In the genomic region with DNA sequence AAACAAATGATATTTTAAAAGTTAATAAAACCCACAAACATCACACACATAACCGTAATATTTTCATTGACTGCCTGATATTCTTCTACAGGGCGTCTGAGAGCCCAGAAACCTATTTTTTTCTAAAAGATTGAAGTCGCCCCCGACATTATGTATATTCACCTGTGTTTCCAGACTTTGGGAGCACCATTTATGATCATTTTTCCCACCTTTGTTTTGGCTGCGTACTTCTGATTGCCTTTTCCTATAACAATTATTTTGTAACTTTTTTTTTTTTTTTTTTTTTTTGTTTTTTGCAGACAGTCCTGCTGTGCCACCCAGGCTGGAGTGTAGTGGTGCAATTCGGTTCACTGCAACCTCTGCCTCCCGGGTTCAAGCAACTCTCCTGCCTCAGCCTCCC, we compare ENCODE assay signal across 8 cellular contexts. TPM values are rescaled to one million over a fixed set of nuclear protein-coding genes. Genes with fewer than 3 reads are reported as not detected.
DNase-seq lines count a peak whose midpoint lies in the region; ATAC-seq and TF ChIP-seq lines count a peak whose summit lies in the region.

No MANE protein-coding gene starts in this region.

- no peak for TF ChIP-seq CTCF in foreskin fibroblast (IDR thresholded peaks at IDR 0.05; ENCODE audit: low read depth, low read length)

- no peaks in the 10 kb centered on the region for H3K9me3 ChIP-seq in skeletal muscle tissue (ENCODE audit: control insufficient read depth in 3 of 3, low read length in 3 of 3)

- POLR2A ChIA-PET in T-cell (lab: Charles Lee), result no interaction called here

- CTCF ChIA-PET in T-cell (lab: Charles Lee), result no interaction called here

- H3K9ac ChIP-seq in skeletal muscle tissue (ENCODE audit: low read depth in 1 of 3, low read length in 3 of 3), result peak overlapping the region; percentile 74 to 95 (median 92)

- H3K36me3 ChIP-seq in H7 (replicated peaks; ENCODE audit: control insufficient read depth, insufficient read depth, low read length), result no peaks in the 10 kb centered on the region
- no peaks in the 10 kb centered on the region for H3K36me3 ChIP-seq in skeletal muscle tissue (ENCODE audit: control insufficient read depth in 3 of 3, insufficient read depth in 3 of 3, low read length in 3 of 3)

- no peak for DNase-seq in H7
- DNase-seq in T-cell, result no peak
- no peak for DNase-seq in foreskin fibroblast
- no peak for DNase-seq in GM19240 (ENCODE audit: insufficient read length, low spot score)

- no peak for ATAC-seq in T-cell (replicated peaks in 1 of 4)
- no peak for ATAC-seq in GM18907 (IDR thresholded peaks at IDR 0.05; ENCODE audit: unreplicated experiment)
- no peak for ATAC-seq in HG02973 (IDR thresholded peaks at IDR 0.05; ENCODE audit: unreplicated experiment)
- no peak for ATAC-seq in GM18502 (IDR thresholded peaks at IDR 0.05; ENCODE audit: poor library complexity, unreplicated experiment)

- H3K4me3 ChIP-seq in H7 (ENCODE audit: insufficient read depth, low read depth, low read length) (peak overlapping the region; percentile 97), foreskin fibroblast (ENCODE audit: low read depth in 1 of 2, low read length in 2 of 2) (peak overlapping the region; percentile 94 to 100), skeletal muscle tissue (ENCODE audit: low read length in 3 of 3) (peak overlapping the region; percentile 79 to 94 (median 84))

- peak overlapping the region in 1 of 2 donors; percentile 87 for H3K27ac Mint-ChIP-seq in T-cell

- H3K36me3 Mint-ChIP-seq in T-cell, result peaks cover 7% of the 10 kb centered on the region

- no peaks in the 10 kb centered on the region for H3K9me3 Mint-ChIP-seq in T-cell

- H3K4me1 ChIP-seq in skeletal muscle tissue (ENCODE audit: control insufficient read depth in 3 of 3, insufficient read depth in 3 of 3, low read length in 3 of 3), result peaks cover 13 to 20% (median 18%) of the 10 kb centered on the region in 3 donors

- peak overlapping the region; percentile 87 to 94 (median 92) for H3K4me3 Mint-ChIP-seq in T-cell

- H3K27me3 Mint-ChIP-seq in T-cell, result no peaks in the 10 kb centered on the region

- H3K27ac ChIP-seq in skeletal muscle tissue (ENCODE audit: low read depth, low read length), result peak overlapping the region; percentile 80

- H3K27me3 ChIP-seq in H7 (ENCODE audit: control insufficient read depth, insufficient read depth, low read length), result no peaks in the 10 kb centered on the region
- no peaks in the 10 kb centered on the region for H3K27me3 ChIP-seq in skeletal muscle tissue (ENCODE audit: control insufficient read depth in 3 of 3, insufficient read depth in 3 of 3, low read length in 3 of 3)

- H3K4me1 Mint-ChIP-seq in T-cell, result peaks cover 28 to 37% (median 30%) of the 10 kb centered on the region in 3 donors

RNA-seq across cellular contexts. Expression of a gene that starts 0.8 kb away (rescaled TPM):
- total RNA-seq in H7 (2014; rRNA removed; shearing (Covaris generic)), result 43.7 and 57.6 TPM in 2 replicates
- total RNA-seq in T-cell (10 to 100 TPM; 21.7 to 26.2 (median 22.5) TPM), skeletal muscle tissue (41.2 TPM)

RNA-seq across cellular contexts. Expression of a gene that starts 36.1 kb away (rescaled TPM):
- total RNA-seq in H7 (2014; rRNA removed; shearing (Covaris generic)), result 27.5 and 61.1 TPM in 2 replicates
- under 1 TPM in 1 of 5 donors, not detected in 4; 0.63 TPM for total RNA-seq in T-cell
- total RNA-seq in skeletal muscle tissue, result not detected

Comparison
In these comparisons a context has a peak if more than half of its experiments do, and no peak if none do; other contexts are left out.
1. RNA of a gene that starts 36.1 kb away (total RNA-seq): 27.5 to 61.1 TPM in H7; 0.63 TPM in T-cell and not detected in skeletal muscle tissue (single experiment); every median in the first group is over 10 times any median in the second.
2. Peak in every context shown above with its lines, with median percentiles within 50 percentile points of each other: H3K4me3 ChIP-seq.